ENCODE assay signal across 10 cellular contexts in the genomic region with DNA sequence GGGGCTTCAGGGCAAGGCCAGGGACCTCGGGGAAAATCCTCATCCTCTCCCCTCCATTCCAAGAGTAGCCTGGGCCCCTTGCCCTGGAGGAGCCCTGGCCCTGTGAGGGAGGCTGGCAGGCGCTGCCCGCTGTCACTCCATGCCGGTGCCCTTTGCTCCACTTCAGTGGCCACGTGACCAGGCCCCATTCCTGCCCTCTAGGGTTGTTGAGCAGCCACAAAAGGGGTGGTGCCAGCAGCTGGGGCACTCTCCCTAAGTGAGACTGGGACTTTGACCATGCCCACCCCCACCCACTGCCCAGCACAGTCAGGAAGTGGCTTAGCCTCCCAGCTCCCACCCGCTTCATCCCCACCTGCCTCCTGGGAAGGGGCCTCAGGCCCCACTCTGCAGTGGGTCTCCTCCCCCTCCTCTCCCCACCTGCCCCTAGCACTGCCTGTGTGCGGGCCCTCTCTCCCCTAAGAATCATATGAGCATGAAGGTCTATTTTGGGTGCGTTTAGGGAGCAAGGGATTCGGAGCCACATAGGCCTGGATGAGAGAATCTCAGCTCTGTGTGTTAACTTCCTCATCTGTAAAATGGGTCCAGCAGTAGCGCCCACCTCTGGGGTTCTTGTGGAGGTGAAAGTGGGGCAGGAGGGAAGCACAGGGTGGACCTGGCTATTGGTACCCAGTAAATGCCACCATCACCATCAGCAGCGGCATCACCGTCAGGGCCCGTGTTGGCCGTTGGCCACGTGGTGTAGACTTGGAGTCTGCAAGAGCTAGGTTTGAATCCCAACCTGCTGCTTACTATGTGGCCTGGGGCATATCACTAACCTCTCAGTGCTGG. TPM values are rescaled to one million over a fixed set of nuclear protein-coding genes. Genes with fewer than 3 reads are reported as not detected.
DNase-seq lines count a peak whose midpoint lies in the region; ATAC-seq and TF ChIP-seq lines count a peak whose summit lies in the region.
"Had no signal": no experiment of that assay in that cellular context is flagged by ENCODE, and none has a peak within 500 bp of the region (broad histone marks: within the 10 kb centered on the region; RNA-seq: fewer than 3 reads in every experiment).

No MANE protein-coding gene starts in this region.

- H3K4me1 Mint-ChIP-seq in activated CD4-positive, alpha-beta memory T cell treated with anti-CD3 and anti-CD28 coated beads, Interleukin-2, amount 10 ng/mL, durations not matched to agents 7 days and 5 days = peaks cover 5% of the 10 kb centered on the region

- CTCF ChIA-PET in activated CD4-positive, alpha-beta memory T cell treated with anti-CD3 and anti-CD28 coated beads, Interleukin-2, amount 10 ng/mL, durations not matched to agents 7 days and 5 days (lab: Charles Lee) = interaction anchor here (1.4 to 2.2 kb wide), 2 partner anchors 8 to 12 kb away, joined by 3 to 16 read pairs; partner anchors contain the start of gene PDK2

- no peak overlapping the region for H3K27ac Mint-ChIP-seq in activated CD4-positive, alpha-beta memory T cell treated with anti-CD3 and anti-CD28 coated beads, Interleukin-2, amount 10 ng/mL, durations not matched to agents 7 days and 5 days
- H3K27ac Mint-ChIP-seq: activated T-helper 17 cell treated with anti-CD3 and anti-CD28 coated beads, Interleukin-2, amount 50 U/mL, for 72 hours had no signal

- H3K36me3 Mint-ChIP-seq in activated CD4-positive, alpha-beta memory T cell treated with anti-CD3 and anti-CD28 coated beads, Interleukin-2, amount 10 ng/mL, durations not matched to agents 7 days and 5 days (ENCODE audit: low read depth) = peaks cover 3% of the 10 kb centered on the region

- POLR2A ChIA-PET in activated CD4-positive, alpha-beta memory T cell treated with anti-CD3 and anti-CD28 coated beads, Interleukin-2, amount 10 ng/mL, durations not matched to agents 7 days and 5 days (lab: Charles Lee) = no interaction called here

- no peak for TF ChIP-seq CTCF in Peyer's patch (IDR thresholded peaks at IDR 0.05)
- TF ChIP-seq CTCF in upper lobe of right lung (IDR thresholded peaks at IDR 0.05) = no peak

- H3K9me3 Mint-ChIP-seq in activated CD4-positive, alpha-beta memory T cell treated with anti-CD3 and anti-CD28 coated beads, Interleukin-2, amount 10 ng/mL, durations not matched to agents 7 days and 5 days = no peaks in the 10 kb centered on the region
- H3K9me3 Mint-ChIP-seq: activated T-helper 17 cell treated with anti-CD3 and anti-CD28 coated beads, Interleukin-2, amount 50 U/mL, for 72 hours had no signal

- ATAC-seq in upper lobe of right lung = peak; percentile 82
- ATAC-seq: activated T-helper 17 cell treated with anti-CD3 and anti-CD28 coated beads, Interleukin-2, amount 50 U/mL, for 72 hours had no signal

- TF ChIP-seq POLR2A in Peyer's patch (IDR thresholded peaks at IDR 0.05) = peak; percentile 27 to 69

- H3K27me3 ChIP-seq in Peyer's patch (no peaks in the 10 kb centered on the region), upper lobe of right lung (no peaks in the 10 kb centered on the region), HAP-1 (ENCODE audit: low read depth) (no peaks in the 10 kb centered on the region)

- DNase-seq in Peyer's patch (peak in 2 of 3 donors; percentile 94 to 96), head of caudate nucleus (peak in 37 of 42 donors; percentile 35 to 86 (median 69)), myocyte (ENCODE audit: low read depth) (peak; percentile 86), upper lobe of right lung (peak; percentile 91), HAP-1 (ENCODE audit: low spot score in 2 of 2) (no peak), T-helper 1 cell (no peak)
- DNase-seq in activated CD4-positive, alpha-beta memory T cell treated with anti-CD3 and anti-CD28 coated beads, Interleukin-2, amount 10 ng/mL, durations not matched to agents 7 days and 5 days = no peak
- DNase-seq in activated T-cell treated with anti-CD3 and anti-CD28 coated beads, Interleukin-2, amount 50 U/mL, for 1 hour = no peak
- DNase-seq: NCI-H1417 had no signal

- peak overlapping the region in 3 of 4 donors; percentile 80 to 98 (median 84) for H3K27ac ChIP-seq in Peyer's patch
- peak overlapping the region; percentile 11 for H3K27ac ChIP-seq in upper lobe of right lung

- no peak overlapping the region for H3K4me3 Mint-ChIP-seq in activated CD4-positive, alpha-beta memory T cell treated with anti-CD3 and anti-CD28 coated beads, Interleukin-2, amount 10 ng/mL, durations not matched to agents 7 days and 5 days
- H3K4me3 Mint-ChIP-seq: activated T-helper 17 cell treated with anti-CD3 and anti-CD28 coated beads, Interleukin-2, amount 50 U/mL, for 72 hours had no signal

- intact Hi-C loops in head of caudate nucleus (cut with DNase I) (no loop called here), upper lobe of right lung (cut with DNase I) (no loop called here)

- H3K36me3 ChIP-seq in Peyer's patch (peaks cover 0 to 58% (median 0%) of the 10 kb centered on the region in 3 donors), upper lobe of right lung (peaks cover 46% of the 10 kb centered on the region), HAP-1 (replicated peaks) (no peaks in the 10 kb centered on the region)

- H3K27me3 Mint-ChIP-seq in activated CD4-positive, alpha-beta memory T cell treated with anti-CD3 and anti-CD28 coated beads, Interleukin-2, amount 10 ng/mL, durations not matched to agents 7 days and 5 days = no peaks in the 10 kb centered on the region
- H3K27me3 Mint-ChIP-seq: activated T-helper 17 cell treated with anti-CD3 and anti-CD28 coated beads, Interleukin-2, amount 50 U/mL, for 72 hours had no signal

- peak overlapping the region in 2 of 4 donors; percentile 15 to 49 for H3K4me3 ChIP-seq in Peyer's patch
- no peak overlapping the region for H3K4me3 ChIP-seq in upper lobe of right lung
- H3K4me3 ChIP-seq in HAP-1 = no peak overlapping the region

- H3K4me1 ChIP-seq in Peyer's patch (peaks cover 0 to 50% (median 4%) of the 10 kb centered on the region in 4 donors), upper lobe of right lung (peaks cover 15% of the 10 kb centered on the region), HAP-1 (no peaks in the 10 kb centered on the region)

- in situ Hi-C loops in HAP-1 (cut with MboI; ENCODE audit: low sequenced_read_pairs) = no loop called here

- H3K9me3 ChIP-seq in Peyer's patch (no peaks in the 10 kb centered on the region), upper lobe of right lung (no peaks in the 10 kb centered on the region), HAP-1 (no peaks in the 10 kb centered on the region)

RNA-seq across cellular contexts. Expression of gene PDK2, which starts 7.2 kb away (rescaled TPM):
- total RNA-seq in Peyer's patch (100 to 1,000 TPM in 3 of 4 donors, 10 to 100 TPM in 1; 23.1 to 283 (median 164) TPM), myocyte (54.4 and 61.1 TPM in 2 replicates), upper lobe of right lung (30.2 TPM)
- 117 TPM for polyA plus RNA-seq in myocyte (2012)
- total RNA-seq in activated CD4-positive, alpha-beta memory T cell treated with anti-CD3 and anti-CD28 coated beads, Interleukin-2, amount 10 ng/mL, durations not matched to agents 7 days and 5 days = 10 to 100 TPM; 19.6 to 23.4 TPM

RNA-seq across cellular contexts. Expression of gene SAMD14, which starts 27.6 kb away (rescaled TPM):
- 1 to 10 TPM in 2 of 4 donors, under 1 TPM in 2; 0.53 to 2.5 (median 1.0) TPM for total RNA-seq in Peyer's patch
- 0.24 and 0.47 TPM in 2 replicates for total RNA-seq in myocyte
- 3.6 TPM for polyA plus RNA-seq in myocyte (2012)
- 21.5 TPM for total RNA-seq in upper lobe of right lung
- total RNA-seq in activated CD4-positive, alpha-beta memory T cell treated with anti-CD3 and anti-CD28 coated beads, Interleukin-2, amount 10 ng/mL, durations not matched to agents 7 days and 5 days = 1 to 10 TPM in 1 of 2 experiments, under 1 TPM in 1; 0.68 to 1.3 TPM

RNA-seq across cellular contexts. Expression of gene ITGA3, which starts 46.5 kb away (rescaled TPM):
- total RNA-seq in Peyer's patch (100 to 1,000 TPM in 3 of 4 donors, 10 to 100 TPM in 1; 71.0 to 285 (median 247) TPM), myocyte (264 and 289 TPM in 2 replicates), upper lobe of right lung (212 TPM)
- 485 TPM for polyA plus RNA-seq in myocyte (2012)
- 10 to 100 TPM; 12.5 to 13.4 TPM for total RNA-seq in activated CD4-positive, alpha-beta memory T cell treated with anti-CD3 and anti-CD28 coated beads, Interleukin-2, amount 10 ng/mL, durations not matched to agents 7 days and 5 days

RNA-seq across cellular contexts. Expression of gene PPP1R9B, which starts 48.1 kb away (rescaled TPM):
- 10 to 100 TPM; 18.0 to 40.4 (median 32.9) TPM for total RNA-seq in Peyer's patch
- total RNA-seq in myocyte = 40.5 and 44.2 TPM in 2 replicates
- polyA plus RNA-seq in myocyte (2012) = 43.6 TPM
- 103 TPM for total RNA-seq in upper lobe of right lung
- 100 to 1,000 TPM; 136 to 137 TPM for total RNA-seq in activated CD4-positive, alpha-beta memory T cell treated with anti-CD3 and anti-CD28 coated beads, Interleukin-2, amount 10 ng/mL, durations not matched to agents 7 days and 5 days

Comparison
In these comparisons a context has a peak if more than half of its experiments do, and no peak if none do; other contexts are left out.
1. DNase-seq: peak in Peyer's patch (2 of 3), head of caudate nucleus (37 of 42), myocyte (single experiment) and upper lobe of right lung (single experiment); none in activated CD4-positive, alpha-beta memory T cell treated with anti-CD3 and anti-CD28 coated beads, Interleukin-2, amount 10 ng/mL, durations not matched to agents 7 days and 5 days (single experiment), HAP-1 (0 of 2), T-helper 1 cell (0 of 5) and activated T-cell treated with anti-CD3 and anti-CD28 coated beads, Interleukin-2, amount 50 U/mL, for 1 hour (single experiment).
2. RNA of gene ITGA3, which starts 46.5 kb away (total RNA-seq): 264 to 289 TPM in myocyte, 71.0 to 285 TPM in Peyer's patch and 212 TPM in upper lobe of right lung (single experiment); 12.5 to 13.4 TPM in activated CD4-positive, alpha-beta memory T cell treated with anti-CD3 and anti-CD28 coated beads, Interleukin-2, amount 10 ng/mL, durations not matched to agents 7 days and 5 days; every median in the first group is over 4 times any median in the second.